ENCODE assay signal across 28 cellular contexts in the genomic region with DNA sequence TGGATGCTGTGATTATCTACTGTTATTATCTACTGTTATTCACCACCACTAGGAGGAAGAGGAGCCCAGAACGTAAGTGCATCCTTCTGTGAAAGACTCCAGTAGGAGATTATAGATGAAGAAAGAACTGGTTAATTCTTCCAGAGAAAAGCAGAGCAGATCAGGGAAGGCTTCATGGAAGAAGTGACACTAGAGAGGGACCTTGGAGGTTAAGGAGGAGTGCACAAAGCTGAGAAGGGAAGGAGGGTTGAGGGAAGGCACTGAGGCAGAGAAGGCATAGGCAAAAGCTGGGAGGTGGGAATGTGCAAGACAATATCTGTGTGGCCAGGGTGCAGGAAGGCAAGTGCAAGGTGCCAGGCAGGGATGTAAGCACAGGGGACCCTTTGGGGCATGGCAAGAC. TPM values are rescaled to one million over a fixed set of nuclear protein-coding genes. Genes with fewer than 3 reads are reported as not detected.
"Had no signal": no experiment of that assay in that cellular context is flagged by ENCODE, and none has a peak within 500 bp of the region (broad histone marks: within the 10 kb centered on the region; RNA-seq: fewer than 3 reads in every experiment).

No MANE protein-coding gene starts in this region.

- H3K4me1 Mint-ChIP-seq: activated B cell treated with CpG ODN at 0.5 μM for 24 hours, brain had no signal

- H3K36me3 Mint-ChIP-seq: activated naive CD8-positive, alpha-beta T cell; brain had no signal

- H3K27me3 ChIP-seq: cardiac muscle cell had no signal

- H3K4me3 Mint-ChIP-seq: activated B cell treated with CpG ODN at 0.5 μM for 24 hours; activated CD4-positive, alpha-beta T cell treated with anti-CD3 and anti-CD28 coated beads, Interleukin-2, amount 10 ng/mL, durations not matched to agents 24 days and 14 days; activated naive CD4-positive, alpha-beta T cell treated with anti-CD3 and anti-CD28 coated beads for 36 hours; activated naive CD8-positive, alpha-beta T cell; activated T-helper 17 cell treated with anti-CD3 and anti-CD28 coated beads, Interleukin-2, amount 50 U/mL, for 72 hours; brain; T-helper 17 cell had no signal

- H3K27me3 Mint-ChIP-seq: activated B cell treated with CpG ODN at 0.5 μM for 24 hours; activated naive CD8-positive, alpha-beta T cell; activated T-helper 17 cell treated with anti-CD3 and anti-CD28 coated beads, Interleukin-2, amount 50 U/mL, for 72 hours had no signal

- H3K36me3 ChIP-seq: cardiac muscle cell had no signal

- H3K4me3 ChIP-seq: cardiac muscle cell, PC-9 had no signal

- DNase-seq: activated B cell treated with CpG ODN at 0.5 μM for 24 hours; activated CD4-positive, alpha-beta T cell treated with anti-CD3 and anti-CD28 coated beads for 1 hour; activated CD4-positive, alpha-beta T cell treated with anti-CD3 and anti-CD28 coated beads, Interleukin-2, amount 10 ng/mL, durations not matched to agents 24 days and 14 days; activated CD4-positive, alpha-beta T cell treated with anti-CD3 and anti-CD28 coated beads, Interleukin-2, amount 50 U/mL, for 48 hours; activated gamma-delta T cell; activated naive CD4-positive, alpha-beta T cell treated with anti-CD3 and anti-CD28 coated beads for 36 hours; activated T-cell treated with anti-CD3 and anti-CD28 coated beads for 4 hours; activated T-cell treated with anti-CD3 and anti-CD28 coated beads, Interleukin-2, amount 50 U/mL, for 48 hours; amygdala; cerebellar nuclear complex; Kasumi-1; NCI-H1105 treated with DMSO at 0.1 percent for 48 hours; NCI-H146; NCI-H187 treated with DMSO at 0.1 percent for 48 hours; NCI-H2081 treated with DMSO at 0.1 percent for 48 hours; NCI-H446; NCI-H524; PC-9; SHP77 treated with DMSO at 0.1 percent for 48 hours; T-helper 17 cell; T1000 had no signal

- H3K27ac Mint-ChIP-seq: activated B cell treated with CpG ODN at 0.5 μM for 24 hours; activated CD4-positive, alpha-beta T cell treated with anti-CD3 and anti-CD28 coated beads, Interleukin-2, amount 10 ng/mL, durations not matched to agents 24 days and 14 days; activated naive CD4-positive, alpha-beta T cell treated with anti-CD3 and anti-CD28 coated beads for 36 hours; activated naive CD8-positive, alpha-beta T cell; activated T-helper 17 cell treated with anti-CD3 and anti-CD28 coated beads, Interleukin-2, amount 50 U/mL, for 72 hours; T-helper 17 cell had no signal

- H3K9me3 Mint-ChIP-seq: activated B cell treated with CpG ODN at 0.5 μM for 24 hours; activated naive CD4-positive, alpha-beta T cell treated with anti-CD3 and anti-CD28 coated beads for 36 hours; activated T-helper 17 cell treated with anti-CD3 and anti-CD28 coated beads, Interleukin-2, amount 50 U/mL, for 72 hours had no signal

- H3K27ac ChIP-seq: cardiac muscle cell, PC-9 had no signal

RNA-seq across cellular contexts. Expression of gene CRYBB1, which starts 13.5 kb away (rescaled TPM):
- total RNA-seq: activated B cell treated with CpG ODN at 0.5 μM for 24 hours; activated CD4-positive, alpha-beta T cell treated with anti-CD3 and anti-CD28 coated beads, Interleukin-2, amount 10 ng/mL, durations not matched to agents 24 days and 14 days; activated CD8-positive, alpha-beta memory T cell treated with anti-CD3 and anti-CD28 coated beads for 36 hours; activated naive CD4-positive, alpha-beta T cell treated with anti-CD3 and anti-CD28 coated beads for 36 hours; activated T-helper 17 cell treated with anti-CD3 and anti-CD28 coated beads, Interleukin-2, amount 50 U/mL, for 72 hours; astrocyte; cardiac muscle cell; PC-9; SK-MEL-5; T-helper 17 cell had no signal

RNA-seq across cellular contexts. Expression of gene CRYBA4, which starts 17.4 kb away (rescaled TPM):
- total RNA-seq: activated B cell treated with CpG ODN at 0.5 μM for 24 hours; activated CD4-positive, alpha-beta T cell treated with anti-CD3 and anti-CD28 coated beads, Interleukin-2, amount 10 ng/mL, durations not matched to agents 24 days and 14 days; activated CD8-positive, alpha-beta memory T cell treated with anti-CD3 and anti-CD28 coated beads for 36 hours; activated naive CD4-positive, alpha-beta T cell treated with anti-CD3 and anti-CD28 coated beads for 36 hours; cardiac muscle cell; PC-9; T-helper 17 cell had no signal
